Comparison of ENCODE assay signal across 21 cellular contexts in the genomic region with DNA sequence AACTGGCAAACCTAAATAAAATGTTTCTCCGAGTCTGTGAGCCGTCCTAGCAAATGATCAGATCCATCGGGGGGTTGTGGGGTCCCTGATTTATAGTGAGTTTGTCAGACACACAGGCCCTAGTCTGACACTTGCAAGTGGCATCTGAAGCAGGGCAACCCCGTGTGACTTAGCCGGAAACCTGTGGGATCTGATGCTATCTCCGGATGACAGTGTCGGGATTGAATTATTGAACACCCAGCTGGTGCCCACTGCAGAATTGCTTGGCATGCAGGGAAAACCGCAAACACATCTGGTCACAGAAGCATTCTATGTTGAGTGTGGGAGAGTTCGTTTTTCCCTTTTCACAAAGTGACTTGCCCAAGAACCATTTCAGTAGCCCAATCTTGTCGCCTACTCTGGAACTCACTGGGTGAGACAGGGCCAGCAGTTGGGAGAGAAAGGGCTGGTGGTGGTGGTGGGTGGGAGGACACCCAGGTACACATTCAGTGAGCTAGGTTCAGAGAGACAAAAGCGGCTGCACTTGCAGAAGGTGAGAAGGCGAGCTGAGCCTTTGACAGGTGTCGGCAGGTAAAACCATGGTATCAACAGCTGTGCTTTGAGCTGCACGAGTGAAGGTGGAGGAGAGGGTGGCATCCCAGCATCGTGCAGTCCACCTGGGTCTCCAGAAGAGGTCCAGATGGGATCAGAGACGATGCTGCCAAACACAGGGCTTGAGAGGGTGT. TPM values are rescaled to one million over a fixed set of nuclear protein-coding genes. Genes with fewer than 3 reads are reported as not detected.
"Had no signal": no experiment of that assay in that cellular context is flagged by ENCODE, and none has a peak within 500 bp of the region (broad histone marks: within the 10 kb centered on the region; RNA-seq: fewer than 3 reads in every experiment).

No MANE protein-coding gene starts in this region.

- H3K4me1 ChIP-seq: esophagus squamous epithelium, gastroesophageal sphincter, spleen, tibial artery, upper lobe of left lung, vagina had no signal

- H3K9me3 ChIP-seq: esophagus squamous epithelium, gastroesophageal sphincter, mucosa of descending colon, ovary, spleen, tibial artery, upper lobe of left lung, vagina had no signal

- ATAC-seq: gastroesophageal sphincter; left lobe of liver; mucosa of descending colon; naive thymus-derived CD8-positive, alpha-beta T cell; right cardiac atrium; stimulated activated memory B cell treated with anti-CD40 and anti-IgM and Interleukin-4, amounts not matched to agents 10 μg/mL and 1 μg/mL and 100 μg/mL, for 72 hours had no signal

- H3K4me3 ChIP-seq: esophagus squamous epithelium, gastroesophageal sphincter, mucosa of descending colon, ovary, spleen, tibial artery, upper lobe of left lung, vagina had no signal

- H3K27me3 ChIP-seq: ovary, upper lobe of left lung, vagina had no signal

- H3K36me3 ChIP-seq: esophagus squamous epithelium, gastroesophageal sphincter, ovary, spleen, tibial artery, upper lobe of left lung, vagina had no signal

- DNase-seq: dermis blood vessel endothelial cell; esophagus squamous epithelium; foreskin fibroblast; glutamatergic neuron; islet precursor cell; mammary epithelial cell; mucosa of descending colon; naive thymus-derived CD8-positive, alpha-beta T cell; ovary; right cardiac atrium; spleen; stimulated activated CD4-positive, alpha-beta T cell treated with anti-CD3 and anti-CD28 coated beads, Interleukin-15, amount 100 ng/mL, for 24 hours; stimulated activated CD4-positive, alpha-beta T cell treated with anti-CD3 and anti-CD28 coated beads, Interleukin-1b, Interleukin-23, amount 100 ng/mL, for 48 hours; stimulated activated CD4-positive, alpha-beta T cell treated with anti-CD3 and anti-CD28 coated beads, Interleukin-4, amount 100 ng/mL, for 24 hours; upper lobe of left lung had no signal

- H3K27ac ChIP-seq: esophagus squamous epithelium, gastroesophageal sphincter, ovary, spleen, tibial artery, upper lobe of left lung, vagina had no signal

RNA-seq across cellular contexts. Expression of a gene that starts 33.7 kb away (rescaled TPM):
- total RNA-seq: dermis blood vessel endothelial cell, epithelial cell of proximal tubule had no signal
- polyA plus RNA-seq: naive thymus-derived CD8-positive, alpha-beta T cell had no signal
